2 cellular contexts compared by ENCODE assay signal in genomic region chr7:99500637-99501009, GRCh38.
TF ChIP-seq lines count a peak whose summit lies in the region.

No MANE protein-coding gene starts in this region.

TF ChIP-seq in H1, 55 proteins besides CTCF, POLR2A, EP300 and RAD21:
- no peak for TF ChIP-seq RXRA (IDR thresholded peaks at IDR 0.05; ENCODE audit: insufficient read depth, low read depth, low read length)
- no peak for TF ChIP-seq KDM4A (IDR thresholded peaks at IDR 0.05; ENCODE audit: low read depth, low read length, severe bottlenecking)
- no peak for TF ChIP-seq MAFK (IDR thresholded peaks at IDR 0.05; ENCODE audit: low read depth, low read length)
- no peak for TF ChIP-seq CBX8 (IDR thresholded peaks at IDR 0.05; ENCODE audit: borderline replicate concordance, low read depth, low read length)

TF ChIP-seq in neural cell, 6 proteins besides CTCF, POLR2A, EP300 and RAD21:
- no peak for TF ChIP-seq POLR2AphosphoS5 (IDR thresholded peaks at IDR 0.05)
- TF ChIP-seq SMC3 (conservative IDR thresholded peaks at IDR 0.05; ENCODE audit: poor library complexity), result no peak
- no peak for TF ChIP-seq MXI1 (conservative IDR thresholded peaks at IDR 0.05; ENCODE audit: poor library complexity, severe bottlenecking)
- TF ChIP-seq TAF1 (IDR thresholded peaks at IDR 0.05; ENCODE audit: low read depth), result no peak
- no peak for TF ChIP-seq REST (IDR thresholded peaks at IDR 0.05; ENCODE audit: borderline replicate concordance)
- no peak for TF ChIP-seq EZH2 (IDR thresholded peaks at IDR 0.05; ENCODE audit: borderline replicate concordance, insufficient read depth, low read length, poor library complexity, severe bottlenecking)
